21 cellular contexts compared by ENCODE assay signal in the genomic region with DNA sequence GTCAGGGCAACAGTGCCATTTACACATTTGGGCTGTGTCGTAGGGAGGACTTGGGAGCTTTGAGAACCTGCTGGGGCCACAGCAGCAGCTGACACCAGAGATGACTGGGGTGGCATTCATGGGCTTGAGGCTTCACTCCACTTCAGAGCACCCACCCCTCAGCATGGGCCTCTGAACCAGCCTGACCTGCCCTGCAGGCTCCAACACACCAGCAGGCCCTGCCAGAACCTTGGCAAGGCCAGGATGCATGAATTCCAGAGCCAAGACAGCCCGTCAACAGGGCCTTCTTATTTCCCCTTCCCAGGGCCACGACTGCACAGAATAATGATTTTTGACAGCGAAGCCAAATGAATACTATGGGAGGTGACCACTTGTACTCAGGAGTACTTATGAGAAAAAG.
"Had no signal": no experiment of that assay in that cellular context is flagged by ENCODE, and none has a peak within 500 bp of the region (broad histone marks: within the 10 kb centered on the region; RNA-seq: fewer than 3 reads in every experiment).

No MANE protein-coding gene starts in this region.

- H3K27me3 ChIP-seq: body of pancreas, SJCRH30 had no signal

- H3K9me3 Mint-ChIP-seq: activated CD8-positive, alpha-beta T cell treated with anti-CD3 and anti-CD28 coated beads for 36 hours; activated naive CD4-positive, alpha-beta T cell treated with anti-CD3 and anti-CD28 coated beads, Interleukin-2, amount 50 U/mL, for 24 hours; central memory CD8-positive, alpha-beta T cell had no signal

- H2AFZ ChIP-seq: PC-9 had no signal

- DNase-seq: activated CD4-positive, alpha-beta T cell treated with anti-CD3 and anti-CD28 coated beads for 4 hours; activated CD8-positive, alpha-beta memory T cell treated with anti-CD3 and anti-CD28 coated beads, Interleukin-2, amount 50 U/mL, for 48 hours; activated CD8-positive, alpha-beta T cell treated with anti-CD3 and anti-CD28 coated beads for 36 hours; activated T-cell treated with anti-CD3 and anti-CD28 coated beads, Interleukin-2, amount 50 U/mL, for 1 hour; aorta; Karpas-422; NCI-H1092; NCI-H1417; NCI-H1930; NCI-H2107; NCI-H510A treated with DMSO at 0.1 percent for 48 hours; NCI-H69; PC-9; SJCRH30; SK-N-SH; T-helper 1 cell had no signal

- H3K27ac Mint-ChIP-seq: activated CD8-positive, alpha-beta T cell treated with anti-CD3 and anti-CD28 coated beads for 36 hours; activated naive CD4-positive, alpha-beta T cell treated with anti-CD3 and anti-CD28 coated beads, Interleukin-2, amount 50 U/mL, for 24 hours had no signal

- H3K4me3 ChIP-seq: body of pancreas, PC-9, SJCRH30 had no signal

- H3K4me3 Mint-ChIP-seq: activated CD8-positive, alpha-beta T cell treated with anti-CD3 and anti-CD28 coated beads for 36 hours; activated naive CD4-positive, alpha-beta T cell treated with anti-CD3 and anti-CD28 coated beads, Interleukin-2, amount 50 U/mL, for 24 hours; central memory CD8-positive, alpha-beta T cell had no signal

- H3K4me2 ChIP-seq: PC-9, SK-N-SH had no signal

- H3K27me3 Mint-ChIP-seq: activated CD8-positive, alpha-beta T cell treated with anti-CD3 and anti-CD28 coated beads for 36 hours; activated naive CD4-positive, alpha-beta T cell treated with anti-CD3 and anti-CD28 coated beads, Interleukin-2, amount 50 U/mL, for 24 hours; central memory CD8-positive, alpha-beta T cell had no signal

- H3K4me1 ChIP-seq: body of pancreas, SJCRH30 had no signal

- H3K4me1 Mint-ChIP-seq: activated naive CD4-positive, alpha-beta T cell treated with anti-CD3 and anti-CD28 coated beads, Interleukin-2, amount 50 U/mL, for 24 hours had no signal

- H3K9me3 ChIP-seq: body of pancreas, SJCRH30, SK-N-SH had no signal

- H3K27ac ChIP-seq: body of pancreas, PC-9, SJCRH30 had no signal

- H3K9me2 ChIP-seq: SK-N-SH had no signal

- ATAC-seq: activated CD4-positive, CD25-positive, alpha-beta regulatory T cell treated with anti-CD3 and anti-CD28 coated beads, Interleukin-2, amount 50 U/mL, for 24 hours; activated CD8-positive, alpha-beta T cell treated with anti-CD3 and anti-CD28 coated beads for 36 hours; body of pancreas; HepG2 had no signal
